18 cellular contexts compared by ENCODE assay signal in genomic region chr2:106997204-106997603, GRCh38.
"Had no signal": no experiment of that assay in that cellular context is flagged by ENCODE, and none has a peak within 500 bp of the region (broad histone marks: within the 10 kb centered on the region; RNA-seq: fewer than 3 reads in every experiment).

No MANE protein-coding gene starts in this region.

- H3K27ac ChIP-seq: heart left ventricle, lower lobe of right lung, vagina had no signal

- H3K4me1 ChIP-seq: lower lobe of right lung, vagina had no signal

- ATAC-seq: activated CD4-positive, alpha-beta T cell treated with anti-CD3 and anti-CD28 coated beads for 36 hours; activated CD8-positive, alpha-beta memory T cell treated with anti-CD3 and anti-CD28 coated beads, Interleukin-2, amount 10 ng/mL, durations not matched to agents 7 days and 5 days; activated CD8-positive, alpha-beta T cell treated with anti-CD3 and anti-CD28 coated beads, Interleukin-2, amount 10 ng/mL, durations not matched to agents 7 days and 5 days; activated naive CD8-positive, alpha-beta T cell treated with anti-CD3 and anti-CD28 coated beads, Interleukin-2, amount 50 U/mL, for 24 hours; esophagus mucosa; lower lobe of right lung; natural killer cell; sciatic nerve; stimulated activated effector memory CD8-positive, alpha-beta T cell treated with anti-CD3 and anti-CD28 coated beads, Interleukin-12 subunit alpha, Interleukin-12 subunit beta, amount 100 ng/mL, for 72 hours had no signal

- H3K4me3 ChIP-seq: heart left ventricle, lower lobe of right lung, vagina had no signal

- H3K36me3 ChIP-seq: heart left ventricle, lower lobe of right lung, vagina had no signal

- DNase-seq: activated CD4-positive, alpha-beta T cell treated with anti-CD3 and anti-CD28 coated beads for 36 hours; activated CD4-positive, CD25-positive, alpha-beta regulatory T cell; activated CD8-positive, alpha-beta memory T cell treated with anti-CD3 and anti-CD28 coated beads, Interleukin-2, amount 10 ng/mL, durations not matched to agents 7 days and 5 days; activated CD8-positive, alpha-beta T cell treated with anti-CD3 and anti-CD28 coated beads, Interleukin-2, amount 10 ng/mL, durations not matched to agents 7 days and 5 days; activated naive CD8-positive, alpha-beta T cell treated with anti-CD3 and anti-CD28 coated beads, Interleukin-2, amount 50 U/mL, for 24 hours; activated T-cell treated with anti-CD3 and anti-CD28 coated beads, Interleukin-2, amount 50 U/mL, for 48 hours; endodermal cell; foreskin fibroblast; lower lobe of right lung; mesenchymal stem cell; natural killer cell; small intestine; stimulated activated CD4-positive, alpha-beta T cell treated with anti-CD3 and anti-CD28 coated beads, Interleukin-4, amount 100 ng/mL, for 24 hours had no signal

- H3K27me3 ChIP-seq: heart left ventricle, vagina had no signal

- H3K9me3 ChIP-seq: heart left ventricle, lower lobe of right lung, vagina had no signal
